ENCODE assay signal across 18 cellular contexts in the genomic region with DNA sequence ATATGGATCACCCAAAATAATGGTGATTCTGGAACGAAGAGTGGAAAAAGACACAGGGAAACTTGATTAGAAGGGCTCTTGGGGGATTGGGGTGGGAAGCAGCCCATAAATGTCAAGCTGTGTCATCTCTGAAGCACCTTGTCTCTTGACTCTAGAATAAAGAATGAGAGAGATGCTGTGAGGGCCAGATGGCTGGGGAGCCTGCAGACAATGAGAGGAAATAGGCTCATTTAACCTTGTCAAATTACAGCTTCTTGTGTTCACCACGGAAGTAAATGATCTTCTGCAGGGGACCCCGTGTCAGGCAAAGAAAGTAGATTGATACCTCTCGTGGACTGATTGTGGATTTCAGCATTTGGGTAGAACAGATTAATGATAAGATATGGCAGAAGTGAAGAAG.
DNase-seq lines count a peak whose midpoint lies in the region; ATAC-seq and TF ChIP-seq lines count a peak whose summit lies in the region.
"Had no signal": no experiment of that assay in that cellular context is flagged by ENCODE, and none has a peak within 500 bp of the region (broad histone marks: within the 10 kb centered on the region; RNA-seq: fewer than 3 reads in every experiment).

No MANE protein-coding gene starts in this region.

- no peaks in the 10 kb centered on the region for H3K27me3 ChIP-seq in suprapubic skin
- H3K27me3 ChIP-seq: BLaER1 had no signal

- no peak for TF ChIP-seq EP300 in suprapubic skin (IDR thresholded peaks at IDR 0.05)

- peaks cover 15% of the 10 kb centered on the region for H3K36me3 Mint-ChIP-seq in endothelial cell (ENCODE audit: low read depth, unreplicated experiment)

- peaks cover 11% of the 10 kb centered on the region for H3K4me1 ChIP-seq in suprapubic skin

- no peak for ATAC-seq in GM19324 (IDR thresholded peaks at IDR 0.05; ENCODE audit: low FRiP score, unreplicated experiment)
- ATAC-seq: HCT116, T-helper 17 cell had no signal

- WGBS in suprapubic skin, result 87% methylated on average over 4 of the region's 4 CpGs

- peaks cover 4% of the 10 kb centered on the region for H3K27me3 Mint-ChIP-seq in endothelial cell (ENCODE audit: unreplicated experiment)
- H3K27me3 Mint-ChIP-seq: T-helper 17 cell had no signal

- H3K27ac Mint-ChIP-seq in endothelial cell (ENCODE audit: unreplicated experiment), result peak overlapping the region; percentile 88
- H3K27ac Mint-ChIP-seq: T-helper 17 cell had no signal

- peaks cover 52% of the 10 kb centered on the region for H3K4me1 Mint-ChIP-seq in endothelial cell (ENCODE audit: unreplicated experiment)

- DNase-seq in DMS 273 (lab: John Stamatoyannopoulos, UW; ENCODE audit: unreplicated experiment) (peak; percentile 57), DMS 273 treated with DMSO at 0.1 percent for 48 hours (lab: John Stamatoyannopoulos, UW) (no peak), NCI-H1092 (lab: John Stamatoyannopoulos, UW) (peak; percentile 10), NCI-H2171 treated with DMSO at 0.1 percent for 48 hours (lab: John Stamatoyannopoulos, UW) (peak; percentile 92), endothelial cell (ENCODE audit: low spot score) (no peak), suprapubic skin (ENCODE audit: low spot score in 2 of 2) (no peak), GM19238 (ENCODE audit: insufficient read length, low spot score) (no peak)
- DNase-seq: DMS153, EL, NCI-H1048, NCI-H2107, NCI-H526, SHP77 treated with DMSO at 0.1 percent for 48 hours, T-helper 17 cell had no signal

- no peak overlapping the region for H3K27ac ChIP-seq in suprapubic skin
- H3K27ac ChIP-seq: 22Rv1, BLaER1 had no signal

- H3K36me3 ChIP-seq in suprapubic skin, result no peaks in the 10 kb centered on the region
- H3K36me3 ChIP-seq: BLaER1 had no signal

- no peak for TF ChIP-seq POLR2A in suprapubic skin (IDR thresholded peaks at IDR 0.05)

- TF ChIP-seq CTCF in endothelial cell (IDR thresholded peaks at IDR 0.05; ENCODE audit: unreplicated experiment), result no peak
- no peak for TF ChIP-seq CTCF in suprapubic skin (IDR thresholded peaks at IDR 0.05)

- peak overlapping the region; percentile 29 for H3K4me3 Mint-ChIP-seq in endothelial cell (ENCODE audit: unreplicated experiment)
- H3K4me3 Mint-ChIP-seq: T-helper 17 cell had no signal

- no peaks in the 10 kb centered on the region for H3K9me3 Mint-ChIP-seq in endothelial cell (ENCODE audit: unreplicated experiment)

- H3K4me3 ChIP-seq in suprapubic skin, result no peak overlapping the region
- H3K4me3 ChIP-seq: BLaER1 had no signal

- no peaks in the 10 kb centered on the region for H3K9me3 ChIP-seq in suprapubic skin

Comparison
In these comparisons a context has a peak if more than half of its experiments do, and no peak if none do; other contexts are left out.
1. DNase-seq: peak in DMS 273 (single experiment), NCI-H1092 (single experiment) and NCI-H2171 treated with DMSO at 0.1 percent for 48 hours (single experiment); none in DMS 273 treated with DMSO at 0.1 percent for 48 hours (single experiment), endothelial cell (single experiment), suprapubic skin (0 of 2) and GM19238 (single experiment).